ENCODE assay signal across 15 cellular contexts in the genomic region with DNA sequence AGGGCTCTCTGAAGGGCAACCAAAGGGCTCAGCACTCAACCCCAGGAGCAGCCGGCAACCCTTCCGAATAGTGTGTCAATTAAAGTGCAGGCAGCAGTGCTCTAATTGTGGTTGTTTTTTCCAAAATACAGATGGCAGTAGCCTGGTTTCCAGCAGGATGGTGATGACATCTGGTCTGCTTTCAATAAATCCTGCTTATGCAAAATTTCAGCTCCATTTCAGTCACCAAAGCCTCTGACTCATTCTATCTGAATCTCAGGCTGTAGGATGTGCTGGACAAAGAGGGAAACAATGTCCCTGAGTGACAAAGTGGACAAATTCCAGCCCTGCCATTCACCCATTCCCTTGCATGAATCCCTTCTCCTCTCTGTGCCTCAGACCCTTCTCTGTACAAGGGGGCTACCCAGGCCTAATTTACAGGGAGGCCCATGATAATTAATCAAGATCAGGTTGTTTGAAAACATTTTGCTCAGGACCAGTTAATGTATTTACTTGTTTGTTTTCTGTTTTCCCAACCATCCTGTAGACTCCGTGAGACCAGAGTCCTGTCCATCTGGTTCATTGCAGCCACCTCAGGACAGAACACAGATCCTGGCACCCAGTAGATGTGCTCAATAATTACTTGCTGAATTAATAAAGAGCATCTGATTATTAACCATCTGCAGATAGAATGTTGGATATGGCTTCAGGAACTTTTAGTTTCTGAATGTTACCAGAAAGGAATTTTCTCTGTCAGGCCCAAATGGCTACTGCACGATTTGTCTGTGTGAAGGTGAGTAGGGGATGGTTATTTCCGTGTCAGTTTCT. TPM values are rescaled to one million over a fixed set of nuclear protein-coding genes. Genes with fewer than 3 reads are reported as not detected.
DNase-seq lines count a peak whose midpoint lies in the region; FAIRE-seq and TF ChIP-seq lines count a peak whose summit lies in the region.
"Had no signal": no experiment of that assay in that cellular context is flagged by ENCODE, and none has a peak within 500 bp of the region (broad histone marks: within the 10 kb centered on the region; RNA-seq: fewer than 3 reads in every experiment).

No MANE protein-coding gene starts in this region.

- dilution Hi-C loops in endothelial cell of umbilical vein (cut with MboI; ENCODE audit: extremely low pct_ligation_motif_present, low sequenced_read_pairs) = no loop called here

- TF ChIP-seq CTCF in PC-9 (conservative IDR thresholded peaks at IDR 0.05) = no peak
- TF ChIP-seq CTCF in endothelial cell of umbilical vein (IDR thresholded peaks at IDR 0.05; ENCODE audit: extremely low read depth in 1 of 2, insufficient read depth in 1 of 2, low read depth in 1 of 2, low read length in 2 of 2) = no peak

- H3K9me1 ChIP-seq in endothelial cell of umbilical vein (replicated peaks; ENCODE audit: control insufficient read depth, extremely low read depth, insufficient read depth, low read length) = no peaks in the 10 kb centered on the region

- DNase-seq in GM03348 (ENCODE audit: low spot score) (peak; percentile 81), PC-9 (peak; percentile 37 to 80), endothelial cell of umbilical vein (ENCODE audit: low read depth, low spot score) (peak; percentile 71), pons (ENCODE audit: low spot score) (peak; percentile 7), NCI-H69 (lab: John Stamatoyannopoulos, UW) (no peak), NCI-H446 treated with DMSO at 0.1 percent for 48 hours (lab: John Stamatoyannopoulos, UW) (no peak), GM19240 (ENCODE audit: insufficient read length, low spot score) (no peak)
- DNase-seq in activated CD4-positive, CD25-positive, alpha-beta regulatory T cell treated with anti-CD3 and anti-CD28 coated beads, Interleukin-2, amount 50 U/mL, for 72 hours = no peak
- DNase-seq: central memory CD4-positive, alpha-beta T cell; heart right ventricle; MM.1S; NK-92 treated with Interleukin-12 subunit alpha and Interleukin-12 subunit beta, amount 100 ng/mL, for 24 hours; stimulated activated CD4-positive, alpha-beta T cell treated with anti-CD3 and anti-CD28 coated beads, Interleukin-12 subunit alpha, Interleukin-12 subunit beta, amount 100 ng/mL, for 4 hours; T-helper 9 cell had no signal

- no peak overlapping the region for H3K9ac ChIP-seq in endothelial cell of umbilical vein (replicated peaks; ENCODE audit: extremely low read depth, insufficient read depth, low read length)

- TF ChIP-seq POLR2A in endothelial cell of umbilical vein (IDR thresholded peaks at IDR 0.05; ENCODE audit: low read depth, low read length) = no peak

- H3F3A ChIP-seq in PC-9 (ENCODE audit: insufficient read depth, low read depth) = peaks cover 23% of the 10 kb centered on the region

- BruUV-seq in PC-9 (replicated peaks; lab: Mats Ljungman, UMichigan) (no TSS peak), endothelial cell of umbilical vein (replicated peaks; lab: Mats Ljungman, UMichigan) (no TSS peak)

- H4K20me1 ChIP-seq in PC-9 (ENCODE audit: insufficient read depth) (no peaks in the 10 kb centered on the region), endothelial cell of umbilical vein (replicated peaks; ENCODE audit: control insufficient read depth, extremely low read depth, insufficient read depth, low read length) (no peaks in the 10 kb centered on the region)

- H3K27ac ChIP-seq in PC-9 (peak overlapping the region; percentile 78), endothelial cell of umbilical vein (ENCODE audit: insufficient read depth, low read depth, low read length) (peak overlapping the region; percentile 42)
- H3K27ac ChIP-seq: heart right ventricle had no signal

- POLR2A ChIA-PET in PC-9 (lab: Charles Lee; ENCODE audit: unreplicated experiment) (interaction anchor here (0.5 kb wide), 2 partner anchors 63 to 1733 kb away, joined by 7 to 12 read pairs; no protein-coding TSS in a partner anchor), endothelial cell of umbilical vein (lab: Charles Lee) (no interaction called here)

- peak; percentile 85 for FAIRE-seq in endothelial cell of umbilical vein (lab: Jason Lieb, UNC)
- FAIRE-seq: D721Med had no signal

- H3K36me3 ChIP-seq in PC-9 (ENCODE audit: low read depth) (no peaks in the 10 kb centered on the region), endothelial cell of umbilical vein (ENCODE audit: control insufficient read depth in 2 of 2, extremely low read depth in 1 of 2, insufficient read depth in 2 of 2, low read length in 2 of 2) (no peaks in the 10 kb centered on the region)
- H3K36me3 ChIP-seq: heart right ventricle had no signal

- H3K4me1 ChIP-seq in PC-9 (replicated peaks; ENCODE audit: insufficient read depth) (peaks cover 62% of the 10 kb centered on the region), endothelial cell of umbilical vein (ENCODE audit: control insufficient read depth, extremely low read depth, insufficient read depth, low read length) (peaks cover 52% of the 10 kb centered on the region)

- no peaks in the 10 kb centered on the region for H3K27me3 ChIP-seq in PC-9 (ENCODE audit: insufficient read depth, low read depth)
- no peaks in the 10 kb centered on the region for H3K27me3 ChIP-seq in endothelial cell of umbilical vein (ENCODE audit: control insufficient read depth in 2 of 2, insufficient read depth in 2 of 2, low read length in 2 of 2)
- H3K27me3 ChIP-seq: heart right ventricle had no signal

- H2AFZ ChIP-seq in PC-9 = peak overlapping the region; percentile 56; the same call in 1 of the 2 replicates
- peak overlapping the region; percentile 40 for H2AFZ ChIP-seq in endothelial cell of umbilical vein (ENCODE audit: low read depth, low read length)

- CTCF ChIA-PET in PC-9 (lab: Charles Lee) = no interaction called here
- CTCF ChIA-PET in endothelial cell of umbilical vein (lab: Charles Lee) = interaction anchor here (0.9 to 2.1 kb wide), 9 partner anchors 10 to 153 kb away, joined by 3 to 15 read pairs (median 4); partner anchors contain the start of gene INSYN2B

- H3K79me2 ChIP-seq in PC-9 (ENCODE audit: low read depth) (no peaks in the 10 kb centered on the region), endothelial cell of umbilical vein (ENCODE audit: control insufficient read depth, insufficient read depth, low read length) (no peaks in the 10 kb centered on the region)

- H3K9me3 ChIP-seq in PC-9 (ENCODE audit: insufficient read depth, low read depth) = peaks cover 20% of the 10 kb centered on the region
- no peaks in the 10 kb centered on the region for H3K9me3 ChIP-seq in endothelial cell of umbilical vein (replicated peaks; ENCODE audit: control insufficient read depth, insufficient read depth, low read length)

- peak overlapping the region; percentile 33 for H3K4me2 ChIP-seq in PC-9
- peak overlapping the region; percentile 19 for H3K4me2 ChIP-seq in endothelial cell of umbilical vein (ENCODE audit: insufficient read depth, low read length)

- H3K4me3 ChIP-seq in PC-9 (no peak overlapping the region), endothelial cell of umbilical vein (replicated peaks in 1 of 3; ENCODE audit: insufficient read depth in 1 of 3, low read depth in 1 of 3, low read length in 3 of 3) (no peak overlapping the region)
- H3K4me3 ChIP-seq: heart right ventricle had no signal

- H3K9me2 ChIP-seq in PC-9 (ENCODE audit: insufficient read depth) = no peaks in the 10 kb centered on the region

- intact Hi-C loops in PC-9 (cut with micrococcal nuclease; ENCODE audit: unreplicated experiment) = loop anchor here (1.0 kb wide), 1 partner anchor 18 kb away; no protein-coding TSS in a partner anchor
- intact Hi-C loops in endothelial cell of umbilical vein (cut with micrococcal nuclease) = loop anchor here (1.0 to 10.0 kb wide), 2 partner anchors 18 to 778 kb away; no protein-coding TSS in a partner anchor

TF ChIP-seq in endothelial cell of umbilical vein, 7 proteins besides CTCF, POLR2A, EP300 and RAD21:
- no peak for TF ChIP-seq POLR2AphosphoS5 (IDR thresholded peaks at IDR 0.05; ENCODE audit: insufficient read depth, low read depth, low read length)
- peak; percentile 88 for TF ChIP-seq FOS (IDR thresholded peaks at IDR 0.05; ENCODE audit: borderline replicate concordance, insufficient read depth, low read length)
- no peak for TF ChIP-seq MAX (IDR thresholded peaks at IDR 0.05; ENCODE audit: insufficient read depth, insufficient read length)
- no peak for TF ChIP-seq EZH2 (IDR thresholded peaks at IDR 0.05; ENCODE audit: borderline replicate concordance, low read depth, low read length, severe bottlenecking)
- TF ChIP-seq JUN (IDR thresholded peaks at IDR 0.05; ENCODE audit: borderline replicate concordance, insufficient read depth, insufficient read length, low read depth) = peak; percentile 76

RNA-seq across cellular contexts. Expression of gene FOXI1, which starts 27.1 kb away (rescaled TPM):
- total RNA-seq in PC-9 (2021) = not detected in 2 replicates
- total RNA-seq in endothelial cell of umbilical vein = not detected in 2 replicates
- polyA plus RNA-seq in endothelial cell of umbilical vein = not detected in 2 replicates
- not detected in 2 replicates for polyA plus RNA-seq in endothelial cell of umbilical vein (2011; cell fraction: cytosol; rRNA removed)
- not detected in 2 replicates for polyA plus RNA-seq in endothelial cell of umbilical vein (2011; cell fraction: nucleus; rRNA removed)
- polyA plus RNA-seq in endothelial cell of umbilical vein (2012) = not detected in 2 replicates
- polyA minus RNA-seq in endothelial cell of umbilical vein = not detected in 2 replicates
- polyA minus RNA-seq in endothelial cell of umbilical vein (2011; cell fraction: cytosol; rRNA and poly(A)+ RNA removed) = not detected
- not detected in 2 replicates for polyA minus RNA-seq in endothelial cell of umbilical vein (2011; cell fraction: nucleus; rRNA and poly(A)+ RNA removed)
- total RNA-seq: heart right ventricle had no signal
- polyA plus RNA-seq: heart right ventricle had no signal

Comparison
In these comparisons a context has a peak if more than half of its experiments do, and no peak if none do; other contexts are left out.
1. DNase-seq: peak in GM03348 (single experiment), PC-9 (2 of 2), endothelial cell of umbilical vein (single experiment) and pons (single experiment); none in activated CD4-positive, CD25-positive, alpha-beta regulatory T cell treated with anti-CD3 and anti-CD28 coated beads, Interleukin-2, amount 50 U/mL, for 72 hours (single experiment), NCI-H69 (single experiment), NCI-H446 treated with DMSO at 0.1 percent for 48 hours (single experiment) and GM19240 (single experiment).